In genomic region chr18:54388203-54389142, GRCh38 we compare ENCODE assay signal across 8 cellular contexts. TPM values are rescaled to one million over a fixed set of nuclear protein-coding genes. Genes with fewer than 3 reads are reported as not detected.
A peak's percentile ranks its signal among the peaks of the same experiment; 100 is the strongest.
DNase-seq lines count a peak whose midpoint lies in the region; ATAC-seq, FAIRE-seq and TF ChIP-seq lines count a peak whose summit lies in the region.

No MANE protein-coding gene starts in this region.

- H3K27ac ChIP-seq in substantia nigra (ENCODE audit: low read depth, low read length, poor library complexity, severe bottlenecking): no peak overlapping the region

- peak; percentile 98 for ATAC-seq in HG03097 (IDR thresholded peaks at IDR 0.05; ENCODE audit: low FRiP score, unreplicated experiment)

- DNase-seq in D721Med (ENCODE audit: insufficient read length, low spot score): no peak
- DNase-seq in GM19238 (ENCODE audit: insufficient read length, low spot score): peak; percentile 18
- DNase-seq in OCI-M1 (lab: John Stamatoyannopoulos, UW): peak; percentile 86
- DNase-seq in dedifferentiated amniotic fluid mesenchymal stem cell (ENCODE audit: extremely low spot score): peak; percentile 21
- DNase-seq in pulmonary artery endothelial cell (ENCODE audit: low read depth, low spot score): peak; percentile 57
- DNase-seq in substantia nigra (lab: John Stamatoyannopoulos, UW): no peak
- no peak for DNase-seq in NCI-H1694 (lab: John Stamatoyannopoulos, UW)

- no peak for TF ChIP-seq CTCF in D721Med (IDR thresholded peaks at IDR 0.05; ENCODE audit: insufficient read depth, missing control alignments)

- FAIRE-seq in D721Med (lab: Jason Lieb, UNC): peak; percentile 70

RNA-seq across cellular contexts. Expression of gene C18orf54, which starts 30.8 kb away (rescaled TPM):
- 6.9 and 14.8 TPM in 2 replicates for total RNA-seq in pulmonary artery endothelial cell

RNA-seq across cellular contexts. Expression of gene STARD6, which starts 30.8 kb away (rescaled TPM):
- total RNA-seq in pulmonary artery endothelial cell: 0.33 TPM in 1 of 2 replicates, not detected in the other

Comparison
In these comparisons a context has a peak if more than half of its experiments do, and no peak if none do; other contexts are left out.
1. DNase-seq: peak in GM19238 (single experiment), OCI-M1 (single experiment), dedifferentiated amniotic fluid mesenchymal stem cell (single experiment) and pulmonary artery endothelial cell (single experiment); none in D721Med (single experiment), substantia nigra (0 of 49) and NCI-H1694 (single experiment).